ENCODE assay signal across 1 cellular context in genomic region chr1:198156745-198157240, GRCh38.
TF ChIP-seq lines count a peak whose summit lies in the region.

TSS of gene NEK7 (plus strand) at chr1:198156998. CDS start at chr1:198232581, 75,583 bp downstream.

TF ChIP-seq in K562, 482 proteins besides CTCF, POLR2A, EP300 and RAD21 (continued from another document and continues in another):
- TF ChIP-seq BCLAF1 (IDR thresholded peaks at IDR 0.05; ENCODE audit: borderline replicate concordance in 1 of 2, control insufficient read depth in 1 of 2, low read depth in 2 of 2, low read length in 1 of 2) (0 out of 4 replicates have a peak, but pooled peaks of 1 of the 2 experiments have one; percentile 58), CC2D1A (IDR thresholded peaks at IDR 0.05) (no peak), ZBED1 (IDR thresholded peaks at IDR 0.05) (no peak), TBL1XR1 (IDR thresholded peaks at IDR 0.05; ENCODE audit: low read length in 2 of 2) (peak in 1 of 2 experiments; percentile 12; a peak in 1 of 4 replicates), ZNF780A (CRISPR knock-in tag; IDR thresholded peaks at IDR 0.05) (no peak), SIN3A (IDR thresholded peaks at IDR 0.05; ENCODE audit: borderline replicate concordance in 2 of 2, control insufficient read depth in 1 of 2, low read depth in 2 of 2, low read length in 2 of 2) (peak; percentile 54 to 78; a peak in 3 of 4 replicates), NR4A1 (CRISPR knock-in tag; IDR thresholded peaks at IDR 0.05) (no peak), NR4A1 (tag; IDR thresholded peaks at IDR 0.05) (peak; percentile 56; the same call in 1 of the 2 replicates), NCOR1 (IDR thresholded peaks at IDR 0.05) (0 out of 2 replicates have a peak, but pooled peaks have one; percentile 16), NELFE (IDR thresholded peaks at IDR 0.05; ENCODE audit: insufficient read depth, insufficient read length) (no peak), HDAC2 (IDR thresholded peaks at IDR 0.05) (no peak), RNF2 (IDR thresholded peaks at IDR 0.05) (peak; percentile 32; the same call in 1 of the 2 replicates), IRF9 (tag; IDR thresholded peaks at IDR 0.05) (no peak), MAX (CRISPR knock-in tag; IDR thresholded peaks at IDR 0.05) (no peak), DEAF1 (CRISPR knock-in tag; IDR thresholded peaks at IDR 0.05) (no peak), XRCC4 (IDR thresholded peaks at IDR 0.05; ENCODE audit: extremely low read depth, insufficient read depth, insufficient read length) (no peak), SP1 (CRISPR knock-in tag; IDR thresholded peaks at IDR 0.05) (peak; percentile 18; the same call in 1 of the 2 replicates), DLX4 (CRISPR knock-in tag; IDR thresholded peaks at IDR 0.05) (no peak), MNT (conservative IDR thresholded peaks at IDR 0.05) (peak; percentile 35 to 82), ZBTB9 (CRISPR knock-in tag; IDR thresholded peaks at IDR 0.05) (peak; percentile 64; the same call in 1 of the 2 replicates), MEIS2 (IDR thresholded peaks at IDR 0.05; ENCODE audit: partially characterized antibody) (peak; percentile 59), ZNF165 (CRISPR knock-in tag; IDR thresholded peaks at IDR 0.05; ENCODE audit: borderline replicate concordance) (no peak), UBTF (IDR thresholded peaks at IDR 0.05; ENCODE audit: borderline replicate concordance in 1 of 2, low read depth in 2 of 2, low read length in 2 of 2) (peak; percentile 56 to 81; a peak in 3 of 4 replicates), CAMTA2 (CRISPR knock-in tag; conservative IDR thresholded peaks at IDR 0.05) (no peak), L3MBTL2 (IDR thresholded peaks at IDR 0.05) (peak; percentile 42; the same call in 1 of the 2 replicates), JUND (IDR thresholded peaks at IDR 0.05; ENCODE audit: borderline replicate concordance, low read depth, low read length) (peak; percentile 32), JUND (tag; IDR thresholded peaks at IDR 0.05; ENCODE audit: borderline replicate concordance, low read depth, low read length) (no peak; the same call in 2 of the 3 replicates), ARID1B (IDR thresholded peaks at IDR 0.05) (no peak), PURB (CRISPR knock-in tag; IDR thresholded peaks at IDR 0.05; ENCODE audit: low read depth) (no peak), ZNF668 (CRISPR knock-in tag; IDR thresholded peaks at IDR 0.05) (no peak), SRSF3 (IDR thresholded peaks at IDR 0.05; ENCODE audit: insufficient read depth, low read length) (no peak), TBP (optimal IDR thresholded peaks at IDR 0.05; ENCODE audit: low read depth, low read length) (peak; percentile 89), HMGN3 (IDR thresholded peaks at IDR 0.05; ENCODE audit: borderline replicate concordance, extremely low read depth, insufficient read length, low read depth, low read length) (peak; percentile 92), MAFF (IDR thresholded peaks at IDR 0.05; ENCODE audit: low read length) (no peak), SRSF7 (optimal IDR thresholded peaks at IDR 0.05; ENCODE audit: low read depth, low read length) (no peak), HMGXB4 (CRISPR knock-in tag; IDR thresholded peaks at IDR 0.05) (peak; percentile 76; the same call in 1 of the 2 replicates), SIN3B (IDR thresholded peaks at IDR 0.05; ENCODE audit: low read depth) (0 out of 2 replicates have a peak, but pooled peaks have one; percentile 34), SMAD2 (IDR thresholded peaks at IDR 0.05; ENCODE audit: low read depth, low read length) (no peak), PHF8 (IDR thresholded peaks at IDR 0.05; ENCODE audit: borderline replicate concordance, low read length) (peak; percentile 89), ZBTB11 (CRISPR knock-in tag; IDR thresholded peaks at IDR 0.05) (peak in 2 of 3 experiments; percentile 29 to 71; a peak in 2 of 6 replicates), ZNF184 (CRISPR knock-in tag; IDR thresholded peaks at IDR 0.05) (no peak), CHD1 (IDR thresholded peaks at IDR 0.05; ENCODE audit: low read length) (no peak), HDAC8 (tag; IDR thresholded peaks at IDR 0.05) (no peak), ZNF77 (CRISPR knock-in tag; IDR thresholded peaks at IDR 0.05) (no peak), RB1 (IDR thresholded peaks at IDR 0.05; ENCODE audit: low read depth) (peak; percentile 91), BHLHE40 (IDR thresholded peaks at IDR 0.05; ENCODE audit: low read length) (peak; percentile 16; the same call in 1 of the 2 replicates), RCOR1 (IDR thresholded peaks at IDR 0.05; ENCODE audit: borderline replicate concordance in 1 of 2, low read depth in 2 of 2, low read length in 2 of 2) (peak in 1 of 2 experiments; percentile 75; a peak in 2 of 4 replicates), YY1 (IDR thresholded peaks at IDR 0.05; ENCODE audit: borderline replicate concordance in 1 of 3, control insufficient read depth in 1 of 3, extremely low read depth in 1 of 3, insufficient read depth in 3 of 3, insufficient read length in 1 of 3, insufficient replicate concordance in 2 of 3, low read depth in 1 of 3, low read length in 2 of 3) (peak in 2 of 3 experiments; percentile 73 to 74)
